In genomic region chr19:35596366-35596999, GRCh38 we compare ENCODE assay signal across 11 cellular contexts. TPM values are rescaled to one million over a fixed set of nuclear protein-coding genes. Genes with fewer than 3 reads are reported as not detected.
DNase-seq lines count a peak whose midpoint lies in the region; ATAC-seq and TF ChIP-seq lines count a peak whose summit lies in the region.
"Had no signal": no experiment of that assay in that cellular context is flagged by ENCODE, and none has a peak within 500 bp of the region (broad histone marks: within the 10 kb centered on the region; RNA-seq: fewer than 3 reads in every experiment).

No MANE protein-coding gene starts in this region.

- no peak overlapping the region for H2BK12ac ChIP-seq in neuronal stem cell (ENCODE audit: low read length)

- H3K4me3 ChIP-seq in HEK293 (ENCODE audit: low read depth, low read length) (no peak overlapping the region), neuronal stem cell (ENCODE audit: low read length in 2 of 2) (no peak overlapping the region)
- H3K4me3 ChIP-seq: SJSA1 had no signal

- no peak overlapping the region for H3K23ac ChIP-seq in neuronal stem cell (ENCODE audit: low read depth, low read length, poor library complexity)

- H3K27me3 ChIP-seq in neuronal stem cell (ENCODE audit: control insufficient read depth in 3 of 3, insufficient read depth in 3 of 3, low read depth in 1 of 3, low read length in 3 of 3): no peaks in the 10 kb centered on the region
- H3K27me3 ChIP-seq: SJSA1 had no signal

- H3K18ac ChIP-seq in neuronal stem cell (ENCODE audit: low read length): no peak overlapping the region

- WGBS in neuronal stem cell (ENCODE audit: extremely low coverage in 2 of 2, insufficient read length in 2 of 2, insufficient replicate concordance in 1 of 2), 2 donors: no CpG with 5 or more reads among the region's 4 CpGs

- no peaks in the 10 kb centered on the region for H3K36me3 Mint-ChIP-seq in activated CD8-positive, alpha-beta memory T cell treated with anti-CD3 and anti-CD28 coated beads, Interleukin-2, amount 10 ng/mL, durations not matched to agents 7 days and 5 days
- no peaks in the 10 kb centered on the region for H3K36me3 Mint-ChIP-seq in chondrocyte (ENCODE audit: low read depth)
- H3K36me3 Mint-ChIP-seq: CD4-positive, CD25-positive, alpha-beta regulatory T cell had no signal

- no peak overlapping the region for H2BK5ac ChIP-seq in neuronal stem cell (ENCODE audit: low read length)

- peak overlapping the region; percentile 49 for H2AFZ ChIP-seq in neuronal stem cell (ENCODE audit: low read length)

- no peak overlapping the region for H3K4me3 Mint-ChIP-seq in activated CD8-positive, alpha-beta memory T cell treated with anti-CD3 and anti-CD28 coated beads, Interleukin-2, amount 10 ng/mL, durations not matched to agents 7 days and 5 days
- no peak overlapping the region for H3K4me3 Mint-ChIP-seq in chondrocyte (ENCODE audit: unreplicated experiment)
- H3K4me3 Mint-ChIP-seq: CD4-positive, CD25-positive, alpha-beta regulatory T cell had no signal

- H3K9me3 Mint-ChIP-seq in activated CD8-positive, alpha-beta memory T cell treated with anti-CD3 and anti-CD28 coated beads, Interleukin-2, amount 10 ng/mL, durations not matched to agents 7 days and 5 days (ENCODE audit: low read depth): no peaks in the 10 kb centered on the region
- no peaks in the 10 kb centered on the region for H3K9me3 Mint-ChIP-seq in chondrocyte (ENCODE audit: low read depth)
- H3K9me3 Mint-ChIP-seq: CD4-positive, CD25-positive, alpha-beta regulatory T cell had no signal

- ATAC-seq in activated CD8-positive, alpha-beta memory T cell treated with anti-CD3 and anti-CD28 coated beads, Interleukin-2, amount 10 ng/mL, durations not matched to agents 7 days and 5 days: peak; percentile 77
- ATAC-seq in GM19328 (IDR thresholded peaks at IDR 0.05; ENCODE audit: unreplicated experiment): no peak

- no peak overlapping the region for H2BK15ac ChIP-seq in neuronal stem cell (ENCODE audit: low read length)

- no peaks in the 10 kb centered on the region for H3K79me1 ChIP-seq in neuronal stem cell (ENCODE audit: low read depth, low read length)

- H3K36me3 ChIP-seq in HEK293 (ENCODE audit: control insufficient read depth in 2 of 2, insufficient read depth in 1 of 2, low read length in 2 of 2) (no peaks in the 10 kb centered on the region; a peak in 1 of 3 replicates), neuronal stem cell (replicated peaks in 1 of 2; ENCODE audit: control insufficient read depth in 2 of 2, insufficient read depth in 2 of 2, low read length in 2 of 2) (no peaks in the 10 kb centered on the region)
- H3K36me3 ChIP-seq: SJSA1 had no signal

- POLR2A ChIA-PET in HEK293 (lab: Yijun Ruan, JAX): no interaction called here

- TF ChIP-seq CTCF in HEK293 (tag by site-specific recombination; IDR thresholded peaks at IDR 0.05) (no peak), chondrocyte (IDR thresholded peaks at IDR 0.05) (no peak)

- H3K9me3 ChIP-seq in HEK293 (ENCODE audit: control insufficient read depth, insufficient read depth, low read depth, low read length) (no peaks in the 10 kb centered on the region), neuronal stem cell (replicated peaks in 1 of 2; ENCODE audit: control insufficient read depth in 2 of 2, insufficient read depth in 1 of 2, low read depth in 1 of 2, low read length in 2 of 2) (no peaks in the 10 kb centered on the region)
- H3K9me3 ChIP-seq: SJSA1 had no signal

- H3K4me2 ChIP-seq in neuronal stem cell (ENCODE audit: insufficient read depth, low read length, poor library complexity, severe bottlenecking): no peak overlapping the region

- H3K9ac ChIP-seq in neuronal stem cell (ENCODE audit: low read depth, low read length, poor library complexity): no peak overlapping the region

- no peak overlapping the region for H4K8ac ChIP-seq in neuronal stem cell (ENCODE audit: low read depth, low read length)

- DNase-seq in activated CD8-positive, alpha-beta memory T cell treated with anti-CD3 and anti-CD28 coated beads, Interleukin-2, amount 10 ng/mL, durations not matched to agents 7 days and 5 days: no peak
- DNase-seq in activated CD8-positive, alpha-beta memory T cell treated with anti-CD3 and anti-CD28 coated beads for 24 hours: no peak
- DNase-seq in SW480 (ENCODE audit: low spot score) (peak; percentile 84), neuronal stem cell (ENCODE audit: low spot score) (no peak), NCI-H1092 (lab: John Stamatoyannopoulos, UW) (no peak), chondrocyte (ENCODE audit: low spot score) (no peak)

- H2AK5ac ChIP-seq in neuronal stem cell (ENCODE audit: low read depth, low read length): no peak overlapping the region

- H2BK120ac ChIP-seq in neuronal stem cell (ENCODE audit: low read depth, low read length): no peak overlapping the region

- H3K4ac ChIP-seq in neuronal stem cell (ENCODE audit: low read length): no peak overlapping the region

- CTCF ChIA-PET in activated CD8-positive, alpha-beta memory T cell treated with anti-CD3 and anti-CD28 coated beads, Interleukin-2, amount 10 ng/mL, durations not matched to agents 7 days and 5 days (lab: Charles Lee): interaction anchor here (0.7 to 1.6 kb wide), 4 partner anchors 48 to 224 kb away, joined by 3 to 4 read pairs (median 4); no protein-coding TSS in a partner anchor
- CTCF ChIA-PET in HEK293 (lab: Yijun Ruan, JAX): interaction anchor here (0.5 to 2.7 kb wide), 5 partner anchors 10 to 287 kb away, joined by 3 to 14 read pairs (median 3); no protein-coding TSS in a partner anchor

- H3K4me1 ChIP-seq in HEK293 (ENCODE audit: control insufficient read depth, insufficient read depth, low read length) (0 out of 2 replicates have a peak, but pooled peaks cover 2% of the 10 kb centered on the region), neuronal stem cell (ENCODE audit: control insufficient read depth in 2 of 2, insufficient read depth in 1 of 2, low read depth in 1 of 2, low read length in 2 of 2) (peaks cover 0 to 2% of the 10 kb centered on the region in 2 donors)
- H3K4me1 ChIP-seq: SJSA1 had no signal

- no peak overlapping the region for H4K91ac ChIP-seq in neuronal stem cell (ENCODE audit: low read depth, low read length, poor library complexity)

- no peak overlapping the region for H3K14ac ChIP-seq in neuronal stem cell (ENCODE audit: low read length)

- H3K27me3 Mint-ChIP-seq in activated CD8-positive, alpha-beta memory T cell treated with anti-CD3 and anti-CD28 coated beads, Interleukin-2, amount 10 ng/mL, durations not matched to agents 7 days and 5 days: peaks cover 16% of the 10 kb centered on the region
- peaks cover 11% of the 10 kb centered on the region for H3K27me3 Mint-ChIP-seq in chondrocyte (ENCODE audit: low read depth)

- no peak overlapping the region for H3K27ac Mint-ChIP-seq in activated CD8-positive, alpha-beta memory T cell treated with anti-CD3 and anti-CD28 coated beads, Interleukin-2, amount 10 ng/mL, durations not matched to agents 7 days and 5 days
- no peak overlapping the region for H3K27ac Mint-ChIP-seq in chondrocyte (ENCODE audit: unreplicated experiment)
- H3K27ac Mint-ChIP-seq: CD4-positive, CD25-positive, alpha-beta regulatory T cell had no signal

- no peak overlapping the region for H3K27ac ChIP-seq in HEK293 (ENCODE audit: extremely low read depth, low read depth, low read length)
- no peak overlapping the region for H3K27ac ChIP-seq in neuronal stem cell (replicated peaks; ENCODE audit: low read length)
- H3K27ac ChIP-seq: SJSA1 had no signal

- peaks cover 7% of the 10 kb centered on the region for H3K4me1 Mint-ChIP-seq in activated CD8-positive, alpha-beta memory T cell treated with anti-CD3 and anti-CD28 coated beads, Interleukin-2, amount 10 ng/mL, durations not matched to agents 7 days and 5 days
- peaks cover 11% of the 10 kb centered on the region for H3K4me1 Mint-ChIP-seq in chondrocyte (ENCODE audit: low read depth)

TF ChIP-seq in HEK293, 187 proteins besides CTCF, POLR2A, EP300 and RAD21 (continues in another document):
- TF ChIP-seq SP2 (tag by site-specific recombination; IDR thresholded peaks at IDR 0.05): peak; percentile 69

RNA-seq across cellular contexts. Expression of gene PMIS2, which starts 10.5 kb away (rescaled TPM):
- total RNA-seq in activated CD8-positive, alpha-beta memory T cell treated with anti-CD3 and anti-CD28 coated beads, Interleukin-2, amount 10 ng/mL, durations not matched to agents 7 days and 5 days: not detected
- polyA plus RNA-seq in neuronal stem cell (2013, experiment 1 of 2): not detected
- not detected for polyA plus RNA-seq in neuronal stem cell (2013, experiment 2 of 2)
- total RNA-seq in chondrocyte: not detected in 3 replicates
- total RNA-seq: CD4-positive, CD25-positive, alpha-beta regulatory T cell; SJSA1 had no signal
- polyA plus RNA-seq: CD4-positive, CD25-positive, alpha-beta regulatory T cell; keratinocyte had no signal

RNA-seq across cellular contexts. Expression of gene HAUS5, which starts 16.1 kb away (rescaled TPM):
- total RNA-seq in activated CD8-positive, alpha-beta memory T cell treated with anti-CD3 and anti-CD28 coated beads, Interleukin-2, amount 10 ng/mL, durations not matched to agents 7 days and 5 days: 10 to 100 TPM; 49.0 to 59.2 TPM
- 16.2 TPM for polyA plus RNA-seq in neuronal stem cell (2013, experiment 1 of 2)
- polyA plus RNA-seq in neuronal stem cell (2013, experiment 2 of 2): 16.1 TPM
- total RNA-seq in chondrocyte: 7.7 to 17.2 TPM (median 8.4 TPM) in 3 replicates

RNA-seq across cellular contexts. Expression of gene RBM42, which starts 32.4 kb away (rescaled TPM):
- total RNA-seq in activated CD8-positive, alpha-beta memory T cell treated with anti-CD3 and anti-CD28 coated beads, Interleukin-2, amount 10 ng/mL, durations not matched to agents 7 days and 5 days: 100 to 1,000 TPM; 110 to 117 TPM
- polyA plus RNA-seq in neuronal stem cell (2013, experiment 1 of 2): 39.0 TPM
- polyA plus RNA-seq in neuronal stem cell (2013, experiment 2 of 2): 39.4 TPM
- 75.4 to 92.2 TPM (median 91.3 TPM) in 3 replicates for total RNA-seq in chondrocyte

RNA-seq across cellular contexts. Expression of gene ATP4A, which starts 33.0 kb away (rescaled TPM):
- total RNA-seq in activated CD8-positive, alpha-beta memory T cell treated with anti-CD3 and anti-CD28 coated beads, Interleukin-2, amount 10 ng/mL, durations not matched to agents 7 days and 5 days: not detected
- polyA plus RNA-seq in neuronal stem cell (2013, experiment 1 of 2): 0.04 TPM
- polyA plus RNA-seq in neuronal stem cell (2013, experiment 2 of 2): 0.03 TPM
- total RNA-seq in chondrocyte: not detected in 3 replicates
- total RNA-seq: CD4-positive, CD25-positive, alpha-beta regulatory T cell; SJSA1 had no signal
- polyA plus RNA-seq: CD4-positive, CD25-positive, alpha-beta regulatory T cell; keratinocyte had no signal

RNA-seq across cellular contexts. Expression of gene ETV2, which starts 45.1 kb away (rescaled TPM):
- 1 to 10 TPM; 1.2 to 1.9 TPM for total RNA-seq in activated CD8-positive, alpha-beta memory T cell treated with anti-CD3 and anti-CD28 coated beads, Interleukin-2, amount 10 ng/mL, durations not matched to agents 7 days and 5 days
- polyA plus RNA-seq in neuronal stem cell (2013, experiment 1 of 2): 2.1 TPM
- polyA plus RNA-seq in neuronal stem cell (2013, experiment 2 of 2): 1.9 TPM
- total RNA-seq in chondrocyte: 1.5 to 1.7 TPM (median 1.6 TPM) in 3 replicates
- total RNA-seq: CD4-positive, CD25-positive, alpha-beta regulatory T cell had no signal
